23 cellular contexts compared by ENCODE assay signal in the genomic region with DNA sequence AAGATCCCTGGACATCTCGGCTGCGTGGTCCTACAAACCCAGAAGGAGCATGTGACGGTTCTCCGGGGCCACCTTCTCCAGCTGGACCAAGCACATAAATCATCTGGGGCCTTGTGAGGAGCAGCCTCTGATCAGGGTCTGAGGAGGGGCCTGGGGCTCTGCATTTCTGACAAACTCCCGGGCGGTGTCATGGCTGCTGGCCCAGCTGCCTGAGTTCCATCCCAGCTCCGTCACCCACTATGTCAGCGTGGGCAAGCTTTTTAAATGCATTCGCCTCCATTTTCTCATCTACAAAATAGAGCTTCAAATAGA.
A peak's percentile ranks its signal among the peaks of the same experiment; 100 is the strongest.
DNase-seq lines count a peak whose midpoint lies in the region; ATAC-seq and TF ChIP-seq lines count a peak whose summit lies in the region.
"Had no signal": no experiment of that assay in that cellular context is flagged by ENCODE, and none has a peak within 500 bp of the region (broad histone marks: within the 10 kb centered on the region; RNA-seq: fewer than 3 reads in every experiment).

No MANE protein-coding gene starts in this region.

- TF ChIP-seq CTCF in ascending aorta (IDR thresholded peaks at IDR 0.05), result no peak

- H3K36me3 Mint-ChIP-seq in naive thymus-derived CD4-positive, alpha-beta T cell, result no peaks in the 10 kb centered on the region
- H3K36me3 Mint-ChIP-seq: activated CD4-positive, alpha-beta memory T cell treated with anti-CD3 and anti-CD28 coated beads for 36 hours; activated naive CD4-positive, alpha-beta T cell treated with anti-CD3 and anti-CD28 coated beads, Interleukin-2, amount 10 ng/mL, durations not matched to agents 7 days and 5 days; mesothelial cell of epicardium had no signal

- peaks cover 10 to 88% (median 71%) of the 10 kb centered on the region in 7 donors for H3K4me1 Mint-ChIP-seq in naive thymus-derived CD4-positive, alpha-beta T cell

- DNase-seq in activated effector memory CD4-positive, alpha-beta T cell treated with anti-CD3 and anti-CD28 coated beads, Interleukin-2, amount 50 U/mL, for 16 hours, result peak; percentile 46
- DNase-seq in activated effector memory CD4-positive, alpha-beta T cell treated with Interleukin-2 at 50 U/mL for 16 hours, result no peak
- DNase-seq in ascending aorta (ENCODE audit: low spot score in 2 of 2), result peak in 1 of 2 donors; percentile 61
- DNase-seq in naive thymus-derived CD4-positive, alpha-beta T cell, result no peak
- DNase-seq in stimulated activated CD8-positive, alpha-beta memory T cell treated with anti-CD3 and anti-CD28 coated beads, Interleukin-4, amount 100 ng/mL, for 48 hours, result peak; percentile 21
- no peak for DNase-seq in NCI-H2227 (lab: John Stamatoyannopoulos, UW; ENCODE audit: unreplicated experiment)
- DNase-seq in OCI-M1 (lab: John Stamatoyannopoulos, UW), result no peak
- DNase-seq: activated CD4-positive, alpha-beta memory T cell treated with anti-CD3 and anti-CD28 coated beads for 36 hours; activated CD4-positive, CD25-positive, alpha-beta regulatory T cell; activated T-cell treated with anti-CD3 and anti-CD28 coated beads for 4 hours; DMS79 treated with DMSO at 0.1 percent for 48 hours; MM.1S; NCI-H1417 treated with DMSO at 0.1 percent for 48 hours; NCI-H524; RPMI8226; stimulated activated CD4-positive, alpha-beta T cell treated with anti-CD3 and anti-CD28 coated beads, Interleukin-4, amount 100 ng/mL, for 4 hours; T-helper 9 cell; upper lobe of right lung had no signal

- peak overlapping the region in 8 of 9 donors; percentile 36 to 91 (median 84) for H3K27ac Mint-ChIP-seq in naive thymus-derived CD4-positive, alpha-beta T cell
- H3K27ac Mint-ChIP-seq: activated CD4-positive, alpha-beta memory T cell treated with anti-CD3 and anti-CD28 coated beads for 36 hours; activated naive CD4-positive, alpha-beta T cell treated with anti-CD3 and anti-CD28 coated beads, Interleukin-2, amount 10 ng/mL, durations not matched to agents 7 days and 5 days; mesothelial cell of epicardium had no signal

- CTCF ChIA-PET in naive thymus-derived CD4-positive, alpha-beta T cell (lab: Charles Lee), result interaction anchor here (0.7 to 1.5 kb wide), 2 partner anchors 11 to 31 kb away, joined by 3 to 6 read pairs; no protein-coding TSS in a partner anchor

- H3K27me3 Mint-ChIP-seq in naive thymus-derived CD4-positive, alpha-beta T cell, result peaks cover 0 to 12% (median 0%) of the 10 kb centered on the region in 5 donors
- H3K27me3 Mint-ChIP-seq: activated CD4-positive, alpha-beta memory T cell treated with anti-CD3 and anti-CD28 coated beads for 36 hours had no signal

- H3K9me3 Mint-ChIP-seq in naive thymus-derived CD4-positive, alpha-beta T cell, result peaks cover 0 to 4% (median 0%) of the 10 kb centered on the region in 11 donors
- H3K9me3 Mint-ChIP-seq: activated CD4-positive, alpha-beta memory T cell treated with anti-CD3 and anti-CD28 coated beads for 36 hours; activated naive CD4-positive, alpha-beta T cell treated with anti-CD3 and anti-CD28 coated beads, Interleukin-2, amount 10 ng/mL, durations not matched to agents 7 days and 5 days; mesothelial cell of epicardium; neural crest cell had no signal

- H3K4me3 ChIP-seq in ascending aorta, result no peak overlapping the region
- no peak overlapping the region for H3K4me3 ChIP-seq in naive thymus-derived CD4-positive, alpha-beta T cell (ENCODE audit: low read length)
- H3K4me3 ChIP-seq: K562, upper lobe of right lung had no signal

- no peak for ATAC-seq in naive thymus-derived CD4-positive, alpha-beta T cell
- ATAC-seq in HG02852 (IDR thresholded peaks at IDR 0.05; ENCODE audit: unreplicated experiment), result no peak
- ATAC-seq: K562, upper lobe of right lung had no signal

- no peaks in the 10 kb centered on the region for H3K27me3 ChIP-seq in ascending aorta
- H3K27me3 ChIP-seq in naive thymus-derived CD4-positive, alpha-beta T cell (ENCODE audit: control insufficient read depth in 2 of 2, insufficient read depth in 2 of 2, low read length in 2 of 2), result no peaks in the 10 kb centered on the region
- H3K27me3 ChIP-seq: upper lobe of right lung had no signal

- no peaks in the 10 kb centered on the region for H3K9me3 ChIP-seq in ascending aorta
- H3K9me3 ChIP-seq in naive thymus-derived CD4-positive, alpha-beta T cell (ENCODE audit: control insufficient read depth in 2 of 3, low read length in 3 of 3), result no peaks in the 10 kb centered on the region
- H3K9me3 ChIP-seq: upper lobe of right lung had no signal

- H3K36me3 ChIP-seq in ascending aorta, result no peaks in the 10 kb centered on the region
- no peaks in the 10 kb centered on the region for H3K36me3 ChIP-seq in naive thymus-derived CD4-positive, alpha-beta T cell (ENCODE audit: control insufficient read depth in 2 of 3, insufficient read depth in 3 of 3, low read length in 3 of 3)
- H3K36me3 ChIP-seq: upper lobe of right lung had no signal

- H3K4me3 Mint-ChIP-seq in naive thymus-derived CD4-positive, alpha-beta T cell, result peak overlapping the region in 2 of 10 donors; percentile 14 to 34
- H3K4me3 Mint-ChIP-seq: activated CD4-positive, alpha-beta memory T cell treated with anti-CD3 and anti-CD28 coated beads for 36 hours; activated naive CD4-positive, alpha-beta T cell treated with anti-CD3 and anti-CD28 coated beads, Interleukin-2, amount 10 ng/mL, durations not matched to agents 7 days and 5 days; mesothelial cell of epicardium; neural crest cell had no signal

- peak overlapping the region; percentile 85 to 93 for H3K27ac ChIP-seq in ascending aorta
- H3K27ac ChIP-seq in naive thymus-derived CD4-positive, alpha-beta T cell (ENCODE audit: low read depth, low read length), result no peak overlapping the region
- H3K27ac ChIP-seq: upper lobe of right lung had no signal

- H3K4me1 ChIP-seq in ascending aorta, result peaks cover 16 to 51% of the 10 kb centered on the region in 2 donors
- peaks cover 0 to 56% of the 10 kb centered on the region in 2 donors for H3K4me1 ChIP-seq in naive thymus-derived CD4-positive, alpha-beta T cell (ENCODE audit: control insufficient read depth in 2 of 2, insufficient read depth in 2 of 2, low read length in 2 of 2)

- intact Hi-C loops in ascending aorta (cut with DNase I), result no loop called here
- intact Hi-C loops in naive thymus-derived CD4-positive, alpha-beta T cell (cut with micrococcal nuclease), result no loop called here

- POLR2A ChIA-PET in naive thymus-derived CD4-positive, alpha-beta T cell (lab: Charles Lee), result interaction anchor here (1.1 to 1.7 kb wide), 4 partner anchors 9 to 127 kb away, joined by 3 to 7 read pairs (median 4); a partner anchor contains a TSS

Comparison
In these comparisons a context has a peak if more than half of its experiments do, and no peak if none do; other contexts are left out.
1. DNase-seq: peak in activated effector memory CD4-positive, alpha-beta T cell treated with anti-CD3 and anti-CD28 coated beads, Interleukin-2, amount 50 U/mL, for 16 hours (single experiment) and stimulated activated CD8-positive, alpha-beta memory T cell treated with anti-CD3 and anti-CD28 coated beads, Interleukin-4, amount 100 ng/mL, for 48 hours (single experiment); none in activated effector memory CD4-positive, alpha-beta T cell treated with Interleukin-2 at 50 U/mL for 16 hours (single experiment), naive thymus-derived CD4-positive, alpha-beta T cell (0 of 9), NCI-H2227 (single experiment) and OCI-M1 (single experiment).